Comparison of ENCODE assay signal across 1 cellular context in genomic region chr3:126361211-126361610, GRCh38.
TF ChIP-seq lines count a peak whose summit lies in the region.

No MANE protein-coding gene starts in this region.

TF ChIP-seq in HepG2, 621 proteins besides CTCF, POLR2A, EP300 and RAD21 (continued from another document):
- no peak for TF ChIP-seq ZBTB38 (CRISPR knock-in tag; IDR thresholded peaks at IDR 0.05)
